14 cellular contexts compared by ENCODE assay signal in genomic region chr7:70143089-70144044, GRCh38.
DNase-seq lines count a peak whose midpoint lies in the region; ATAC-seq and TF ChIP-seq lines count a peak whose summit lies in the region.
"Had no signal": no experiment of that assay in that cellular context is flagged by ENCODE, and none has a peak within 500 bp of the region (broad histone marks: within the 10 kb centered on the region; RNA-seq: fewer than 3 reads in every experiment).

No MANE protein-coding gene starts in this region.

- CTCF ChIA-PET in HEK293T (lab: Yijun Ruan, JAX) = interaction anchor here (0.7 to 1.1 kb wide), 4 partner anchors 13 to 594 kb away, joined by 3 to 4 read pairs (median 3); no protein-coding TSS in a partner anchor

- H3K27me3 Mint-ChIP-seq in stimulated activated naive B cell treated with anti-CD40 and anti-IgM and Interleukin-4, amounts not matched to agents 10 μg/mL and 1 μg/mL and 100 μg/mL, for 72 hours = no peaks in the 10 kb centered on the region
- H3K27me3 Mint-ChIP-seq: memory B cell had no signal

- H3K27ac Mint-ChIP-seq in stimulated activated naive B cell treated with anti-CD40 and anti-IgM and Interleukin-4, amounts not matched to agents 10 μg/mL and 1 μg/mL and 100 μg/mL, for 72 hours = no peak overlapping the region
- H3K27ac Mint-ChIP-seq: activated CD8-positive, alpha-beta T cell treated with anti-CD3 and anti-CD28 coated beads, Interleukin-2, amount 10 ng/mL, durations not matched to agents 7 days and 5 days; activated naive CD4-positive, alpha-beta T cell treated with anti-CD3 and anti-CD28 coated beads for 36 hours; memory B cell had no signal

- peak; percentile 81 for DNase-seq in AG08395 (ENCODE audit: low spot score)
- DNase-seq in HEK293T (ENCODE audit: extremely low spot score) = peak; percentile 21
- DNase-seq in NCI-H748 (lab: John Stamatoyannopoulos, UW; ENCODE audit: unreplicated experiment) = peak; percentile 93
- peak; percentile 14 for DNase-seq in fibroblast of the conjunctiva (ENCODE audit: low read depth)
- DNase-seq in GDM1 (lab: John Stamatoyannopoulos, UW) = no peak
- no peak for DNase-seq in GM19240 (ENCODE audit: insufficient read length, low spot score)
- DNase-seq in stimulated activated naive B cell treated with anti-CD40 and anti-IgM and Interleukin-4, amounts not matched to agents 10 μg/mL and 1 μg/mL and 100 μg/mL, for 72 hours = no peak
- DNase-seq: activated CD8-positive, alpha-beta T cell treated with anti-CD3 and anti-CD28 coated beads, Interleukin-2, amount 10 ng/mL, durations not matched to agents 7 days and 5 days; activated naive CD4-positive, alpha-beta T cell treated with anti-CD3 and anti-CD28 coated beads for 36 hours; central memory CD4-positive, alpha-beta T cell; EL; NCI-H446 treated with DMSO at 0.1 percent for 48 hours had no signal

- H3K9me3 Mint-ChIP-seq in stimulated activated naive B cell treated with anti-CD40 and anti-IgM and Interleukin-4, amounts not matched to agents 10 μg/mL and 1 μg/mL and 100 μg/mL, for 72 hours = no peaks in the 10 kb centered on the region
- H3K9me3 Mint-ChIP-seq: activated naive CD4-positive, alpha-beta T cell treated with anti-CD3 and anti-CD28 coated beads for 36 hours; memory B cell had no signal

- no peak overlapping the region for H3K4me3 Mint-ChIP-seq in stimulated activated naive B cell treated with anti-CD40 and anti-IgM and Interleukin-4, amounts not matched to agents 10 μg/mL and 1 μg/mL and 100 μg/mL, for 72 hours
- H3K4me3 Mint-ChIP-seq: activated CD8-positive, alpha-beta T cell treated with anti-CD3 and anti-CD28 coated beads, Interleukin-2, amount 10 ng/mL, durations not matched to agents 7 days and 5 days; activated naive CD4-positive, alpha-beta T cell treated with anti-CD3 and anti-CD28 coated beads for 36 hours; memory B cell had no signal

- no peak for ATAC-seq in stimulated activated naive B cell treated with anti-CD40 and anti-IgM and Interleukin-4, amounts not matched to agents 10 μg/mL and 1 μg/mL and 100 μg/mL, for 72 hours (replicated peaks)
- ATAC-seq in HG02970 (IDR thresholded peaks at IDR 0.05; ENCODE audit: low FRiP score, unreplicated experiment) = no peak
- ATAC-seq: activated CD8-positive, alpha-beta T cell treated with anti-CD3 and anti-CD28 coated beads, Interleukin-2, amount 10 ng/mL, durations not matched to agents 7 days and 5 days had no signal

- peaks cover 7 to 8% of the 10 kb centered on the region in 2 donors for H3K36me3 Mint-ChIP-seq in stimulated activated naive B cell treated with anti-CD40 and anti-IgM and Interleukin-4, amounts not matched to agents 10 μg/mL and 1 μg/mL and 100 μg/mL, for 72 hours

- POLR2A ChIA-PET in HEK293T (lab: Yijun Ruan, JAX) = no interaction called here

- no peaks in the 10 kb centered on the region for H3K4me1 Mint-ChIP-seq in stimulated activated naive B cell treated with anti-CD40 and anti-IgM and Interleukin-4, amounts not matched to agents 10 μg/mL and 1 μg/mL and 100 μg/mL, for 72 hours
- H3K4me1 Mint-ChIP-seq: memory B cell had no signal

TF ChIP-seq in HEK293T, 16 proteins besides CTCF, POLR2A, EP300 and RAD21:
- TF ChIP-seq, protein P1, sequence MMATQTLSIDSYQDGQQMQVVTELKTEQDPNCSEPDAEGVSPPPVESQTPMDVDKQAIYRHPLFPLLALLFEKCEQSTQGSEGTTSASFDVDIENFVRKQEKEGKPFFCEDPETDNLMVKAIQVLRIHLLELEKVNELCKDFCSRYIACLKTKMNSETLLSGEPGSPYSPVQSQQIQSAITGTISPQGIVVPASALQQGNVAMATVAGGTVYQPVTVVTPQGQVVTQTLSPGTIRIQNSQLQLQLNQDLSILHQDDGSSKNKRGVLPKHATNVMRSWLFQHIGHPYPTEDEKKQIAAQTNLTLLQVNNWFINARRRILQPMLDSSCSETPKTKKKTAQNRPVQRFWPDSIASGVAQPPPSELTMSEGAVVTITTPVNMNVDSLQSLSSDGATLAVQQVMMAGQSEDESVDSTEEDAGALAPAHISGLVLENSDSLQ (IDR thresholded peaks at IDR 0.05) = peak; percentile 64
- TF ChIP-seq SP1 (IDR thresholded peaks at IDR 0.05) (no peak), TARDBP (IDR thresholded peaks at IDR 0.05) (no peak)

Comparison
In these comparisons a context has a peak if more than half of its experiments do, and no peak if none do; other contexts are left out.
1. DNase-seq: peak in AG08395 (single experiment), HEK293T (single experiment), NCI-H748 (single experiment) and fibroblast of the conjunctiva (single experiment); none in GDM1 (single experiment), GM19240 (single experiment) and stimulated activated naive B cell treated with anti-CD40 and anti-IgM and Interleukin-4, amounts not matched to agents 10 μg/mL and 1 μg/mL and 100 μg/mL, for 72 hours (single experiment).